In genomic region chr13:20080377-20081164, GRCh38 we compare ENCODE assay signal across 33 cellular contexts.
A peak's percentile ranks its signal among the peaks of the same experiment; 100 is the strongest.
DNase-seq lines count a peak whose midpoint lies in the region; ATAC-seq, FAIRE-seq and TF ChIP-seq lines count a peak whose summit lies in the region.
"Had no signal": no experiment of that assay in that cellular context is flagged by ENCODE, and none has a peak within 500 bp of the region (broad histone marks: within the 10 kb centered on the region; RNA-seq: fewer than 3 reads in every experiment).

No MANE protein-coding gene starts in this region.

- H3K9me3 Mint-ChIP-seq in glutamatergic neuron (ENCODE audit: unreplicated experiment), result peaks cover 2% of the 10 kb centered on the region
- H3K9me3 Mint-ChIP-seq in memory B cell, result no peaks in the 10 kb centered on the region
- H3K9me3 Mint-ChIP-seq: activated CD4-positive, alpha-beta memory T cell treated with anti-CD3 and anti-CD28 coated beads for 36 hours; activated naive CD8-positive, alpha-beta T cell treated with anti-CD3 and anti-CD28 coated beads, Interleukin-2, amount 10 ng/mL, durations not matched to agents 7 days and 5 days; stimulated activated naive B cell treated with anti-CD40 and anti-IgM and Interleukin-4, amounts not matched to agents 10 μg/mL and 1 μg/mL and 100 μg/mL, for 72 hours; T-helper 2 cell treated with Interferon-gamma antibody and Interleukin-4, amounts not matched to agents 5 μg/mL and 100 μg/mL, for 36 hours; type B pancreatic cell had no signal

- no peaks in the 10 kb centered on the region for H3K27me3 Mint-ChIP-seq in glutamatergic neuron (ENCODE audit: unreplicated experiment)
- no peaks in the 10 kb centered on the region for H3K27me3 Mint-ChIP-seq in memory B cell
- H3K27me3 Mint-ChIP-seq: activated CD4-positive, alpha-beta memory T cell treated with anti-CD3 and anti-CD28 coated beads for 36 hours; activated naive CD8-positive, alpha-beta T cell treated with anti-CD3 and anti-CD28 coated beads, Interleukin-2, amount 10 ng/mL, durations not matched to agents 7 days and 5 days; stimulated activated naive B cell treated with anti-CD40 and anti-IgM and Interleukin-4, amounts not matched to agents 10 μg/mL and 1 μg/mL and 100 μg/mL, for 72 hours; type B pancreatic cell had no signal

- ATAC-seq in Right ventricle myocardium inferior (peak; percentile 93), memory B cell (ENCODE audit: low read depth) (no peak), GM18867 (IDR thresholded peaks at IDR 0.05; ENCODE audit: unreplicated experiment) (no peak)
- ATAC-seq: GM12878; stimulated activated naive B cell treated with anti-CD40 and anti-IgM and Interleukin-4, amounts not matched to agents 10 μg/mL and 1 μg/mL and 100 μg/mL, for 72 hours had no signal

- 62 to 65% methylated on average over 7 of the region's 7 CpGs for WGBS in thyroid gland, 2 donors

- no peak overlapping the region for H3K4me3 ChIP-seq in thyroid gland (replicated peaks in 1 of 3)
- H3K4me3 ChIP-seq: BLaER1, esophagus squamous epithelium, GM12878 had no signal

- H3K27ac Mint-ChIP-seq in glutamatergic neuron (ENCODE audit: unreplicated experiment) (peak overlapping the region; percentile 31), memory B cell (peak overlapping the region; percentile 31)
- H3K27ac Mint-ChIP-seq: activated CD4-positive, alpha-beta memory T cell treated with anti-CD3 and anti-CD28 coated beads for 36 hours; activated naive CD8-positive, alpha-beta T cell treated with anti-CD3 and anti-CD28 coated beads, Interleukin-2, amount 10 ng/mL, durations not matched to agents 7 days and 5 days; stimulated activated naive B cell treated with anti-CD40 and anti-IgM and Interleukin-4, amounts not matched to agents 10 μg/mL and 1 μg/mL and 100 μg/mL, for 72 hours; T-helper 2 cell treated with Interferon-gamma antibody and Interleukin-4, amounts not matched to agents 5 μg/mL and 100 μg/mL, for 36 hours; type B pancreatic cell had no signal

- no peak for TF ChIP-seq POLR2A in thyroid gland (IDR thresholded peaks at IDR 0.05)

- no peaks in the 10 kb centered on the region for H3K4me1 Mint-ChIP-seq in glutamatergic neuron (ENCODE audit: low read depth, unreplicated experiment)
- H3K4me1 Mint-ChIP-seq in memory B cell, result peaks cover 2% of the 10 kb centered on the region
- H3K4me1 Mint-ChIP-seq: activated naive CD8-positive, alpha-beta T cell treated with anti-CD3 and anti-CD28 coated beads, Interleukin-2, amount 10 ng/mL, durations not matched to agents 7 days and 5 days; stimulated activated naive B cell treated with anti-CD40 and anti-IgM and Interleukin-4, amounts not matched to agents 10 μg/mL and 1 μg/mL and 100 μg/mL, for 72 hours had no signal

- no peak for FAIRE-seq in RCC 7860 (lab: Jason Lieb, UNC)
- FAIRE-seq: GM12878, HTR-8/SVneo had no signal

- H3K9me3 ChIP-seq in thyroid gland, result no peaks in the 10 kb centered on the region
- H3K9me3 ChIP-seq: BLaER1, esophagus squamous epithelium had no signal

- H3K36me3 Mint-ChIP-seq in glutamatergic neuron (ENCODE audit: unreplicated experiment) (no peaks in the 10 kb centered on the region), memory B cell (peaks cover 13% of the 10 kb centered on the region)

- no peak for DNase-seq in Right ventricle myocardium inferior (ENCODE audit: missing footprints)
- no peak for DNase-seq in cardiac septum (ENCODE audit: low spot score)
- DNase-seq in glutamatergic neuron, result no peak
- no peak for DNase-seq in memory B cell (ENCODE audit: low spot score in 2 of 2)
- peak; percentile 42 to 60 for DNase-seq in thyroid gland
- no peak for DNase-seq in NCI-H510A treated with DMSO at 0.1 percent for 48 hours (lab: John Stamatoyannopoulos, UW)
- DNase-seq in RCC 7860 (ENCODE audit: low spot score), result no peak
- DNase-seq: ACHN; activated CD4-positive, alpha-beta memory T cell treated with anti-CD3 and anti-CD28 coated beads for 36 hours; activated CD4-positive, alpha-beta T cell treated with anti-CD3 and anti-CD28 coated beads for 1 hour; activated CD8-positive, alpha-beta memory T cell treated with anti-CD3 and anti-CD28 coated beads, Interleukin-2, amount 50 U/mL, for 48 hours; activated effector memory CD4-positive, alpha-beta T cell treated with Interleukin-2 at 50 U/mL for 16 hours; activated naive CD8-positive, alpha-beta T cell treated with anti-CD3 and anti-CD28 coated beads, Interleukin-2, amount 10 ng/mL, durations not matched to agents 7 days and 5 days; central memory CD4-positive, alpha-beta T cell; COR-L47; dermis blood vessel endothelial cell; esophagus squamous epithelium; foreskin melanocyte; H7; hypothalamus; mesendoderm; NCI-H1092; NCI-H1694; NCI-H524 treated with DMSO at 0.1 percent for 48 hours; SHP77; stimulated activated naive B cell treated with anti-CD40 and anti-IgM and Interleukin-4, amounts not matched to agents 10 μg/mL and 1 μg/mL and 100 μg/mL, for 72 hours; substantia nigra had no signal

- intact Hi-C loops in Right ventricle myocardium inferior (cut with DNase I), result loop anchor here (5.0 kb wide), 1 partner anchor 47 kb away; no protein-coding TSS in a partner anchor
- intact Hi-C loops in cardiac septum (cut with DNase I), result loop anchor here (5.0 kb wide), 2 partner anchors 42 to 82 kb away; partner anchors contain the start of gene GJA3
- intact Hi-C loops in thyroid gland (cut with DNase I), result no loop called here

- H3K4me1 ChIP-seq in thyroid gland, result peaks cover 0 to 3% of the 10 kb centered on the region in 2 donors
- H3K4me1 ChIP-seq: BLaER1, esophagus squamous epithelium had no signal

- no peaks in the 10 kb centered on the region for H3K27me3 ChIP-seq in thyroid gland
- H3K27me3 ChIP-seq: BLaER1, esophagus squamous epithelium had no signal

- H3K4me3 Mint-ChIP-seq in glutamatergic neuron (ENCODE audit: unreplicated experiment) (no peak overlapping the region), memory B cell (no peak overlapping the region)
- H3K4me3 Mint-ChIP-seq: activated CD4-positive, alpha-beta memory T cell treated with anti-CD3 and anti-CD28 coated beads for 36 hours; activated naive CD8-positive, alpha-beta T cell treated with anti-CD3 and anti-CD28 coated beads, Interleukin-2, amount 10 ng/mL, durations not matched to agents 7 days and 5 days; stimulated activated naive B cell treated with anti-CD40 and anti-IgM and Interleukin-4, amounts not matched to agents 10 μg/mL and 1 μg/mL and 100 μg/mL, for 72 hours; T-helper 2 cell treated with Interferon-gamma antibody and Interleukin-4, amounts not matched to agents 5 μg/mL and 100 μg/mL, for 36 hours; type B pancreatic cell had no signal

- no peak for TF ChIP-seq CTCF in glutamatergic neuron (IDR thresholded peaks at IDR 0.05; ENCODE audit: partially characterized antibody, unreplicated experiment)
- no peak for TF ChIP-seq CTCF in thyroid gland (IDR thresholded peaks at IDR 0.05)

- H3K27ac ChIP-seq in thyroid gland, result no peak overlapping the region
- H3K27ac ChIP-seq: BLaER1, esophagus squamous epithelium had no signal

- H3K36me3 ChIP-seq in thyroid gland, result peaks cover 18 to 21% of the 10 kb centered on the region in 2 donors

Comparison
In these comparisons a context has a peak if more than half of its experiments do, and no peak if none do; other contexts are left out.
1. DNase-seq: peak in thyroid gland (2 of 2); none in Right ventricle myocardium inferior (single experiment), cardiac septum (single experiment), glutamatergic neuron (single experiment), memory B cell (0 of 2), NCI-H510A treated with DMSO at 0.1 percent for 48 hours (single experiment) and RCC 7860 (single experiment).